ENCODE assay signal across 8 cellular contexts in genomic region chr11:48013269-48013901, GRCh38. TPM values are rescaled to one million over a fixed set of nuclear protein-coding genes. Genes with fewer than 3 reads are reported as not detected.
DNase-seq lines count a peak whose midpoint lies in the region; ATAC-seq, FAIRE-seq and TF ChIP-seq lines count a peak whose summit lies in the region.

No MANE protein-coding gene starts in this region.

- FAIRE-seq in RCC 7860 (lab: Jason Lieb, UNC) (no peak), pancreas (lab: Jason Lieb, UNC) (no peak)

- H3K4me3 Mint-ChIP-seq in activated naive CD8-positive, alpha-beta T cell treated with anti-CD3 and anti-CD28 coated beads for 36 hours = peak overlapping the region; percentile 54
- H3K4me3 Mint-ChIP-seq in glutamatergic neuron (ENCODE audit: unreplicated experiment) = no peak overlapping the region

- no peaks in the 10 kb centered on the region for H3K9me3 Mint-ChIP-seq in activated naive CD8-positive, alpha-beta T cell treated with anti-CD3 and anti-CD28 coated beads for 36 hours
- peaks cover 4% of the 10 kb centered on the region for H3K9me3 Mint-ChIP-seq in glutamatergic neuron (ENCODE audit: unreplicated experiment)

- TF ChIP-seq CTCF in pancreas (IDR thresholded peaks at IDR 0.05) (no peak), glutamatergic neuron (IDR thresholded peaks at IDR 0.05; ENCODE audit: partially characterized antibody, unreplicated experiment) (no peak)

- peaks cover 82% of the 10 kb centered on the region for H3K4me1 Mint-ChIP-seq in activated naive CD8-positive, alpha-beta T cell treated with anti-CD3 and anti-CD28 coated beads for 36 hours
- peaks cover 4% of the 10 kb centered on the region for H3K4me1 Mint-ChIP-seq in glutamatergic neuron (ENCODE audit: low read depth, unreplicated experiment)

- H3K27me3 Mint-ChIP-seq in activated naive CD8-positive, alpha-beta T cell treated with anti-CD3 and anti-CD28 coated beads for 36 hours = no peaks in the 10 kb centered on the region
- peaks cover 4% of the 10 kb centered on the region for H3K27me3 Mint-ChIP-seq in glutamatergic neuron (ENCODE audit: unreplicated experiment)

- DNase-seq in RCC 7860 (ENCODE audit: low spot score) = peak; percentile 71
- DNase-seq in activated naive CD8-positive, alpha-beta T cell treated with anti-CD3 and anti-CD28 coated beads for 36 hours = peak; percentile 49
- DNase-seq in pancreas = peak in 5 of 6 donors; percentile 22 to 70 (median 46)
- DNase-seq in NCI-H446 treated with DMSO at 0.1 percent for 48 hours (lab: John Stamatoyannopoulos, UW) = no peak
- DNase-seq in G401 (ENCODE audit: low spot score) = no peak
- no peak for DNase-seq in glutamatergic neuron

- peak overlapping the region in 3 of 4 donors; percentile 1 to 44 (median 16) for H3K27ac ChIP-seq in pancreas

- intact Hi-C loops in pancreas (cut with DNase I) = no loop called here

- peaks cover 0 to 3% (median 0%) of the 10 kb centered on the region in 3 donors for H3K4me1 ChIP-seq in pancreas

- in situ Hi-C loops in G401 (cut with HindIII; ENCODE audit: low sequenced_read_pairs) = no loop called here

- no peak overlapping the region for H3K4me3 ChIP-seq in pancreas

- 56 to 59% methylated on average over 8 of the region's 8 CpGs for WGBS in pancreas, 2 donors

- H3K27me3 ChIP-seq in pancreas = no peaks in the 10 kb centered on the region

- H3K9me3 ChIP-seq in pancreas = no peaks in the 10 kb centered on the region

- peak; percentile 33 for ATAC-seq in GM18867 (IDR thresholded peaks at IDR 0.05; ENCODE audit: unreplicated experiment)
- ATAC-seq in HG02943 (IDR thresholded peaks at IDR 0.05; ENCODE audit: low read depth, unreplicated experiment) = peak; percentile 86
- ATAC-seq in pancreas = peak; percentile 58 to 83 (median 77)

- peak overlapping the region; percentile 94 for H3K27ac Mint-ChIP-seq in activated naive CD8-positive, alpha-beta T cell treated with anti-CD3 and anti-CD28 coated beads for 36 hours
- no peak overlapping the region for H3K27ac Mint-ChIP-seq in glutamatergic neuron (ENCODE audit: unreplicated experiment)

- H3K36me3 ChIP-seq in pancreas = no peaks in the 10 kb centered on the region

- peaks cover 11% of the 10 kb centered on the region for H3K36me3 Mint-ChIP-seq in activated naive CD8-positive, alpha-beta T cell treated with anti-CD3 and anti-CD28 coated beads for 36 hours
- H3K36me3 Mint-ChIP-seq in glutamatergic neuron (ENCODE audit: unreplicated experiment) = no peaks in the 10 kb centered on the region

RNA-seq across cellular contexts. Expression of gene PTPRJ, which starts 33.0 kb away (rescaled TPM):
- total RNA-seq in activated naive CD8-positive, alpha-beta T cell treated with anti-CD3 and anti-CD28 coated beads for 36 hours = 10 to 100 TPM; 11.8 to 13.1 TPM
- total RNA-seq in pancreas (10 to 100 TPM in 5 of 6 donors, 1 to 10 TPM in 1; 9.3 to 32.8 (median 13.9) TPM), glutamatergic neuron (ENCODE audit: unreplicated experiment) (2.4 TPM)
- 1 to 10 TPM; 3.6 to 8.9 TPM for polyA plus RNA-seq in pancreas
- 1.3 and 1.5 TPM in 2 replicates for total RNA-seq in G401 (2014; rRNA removed; shearing (Covaris generic))

Comparison
In these comparisons a context has a peak if more than half of its experiments do, and no peak if none do; other contexts are left out.
1. ATAC-seq: peak in every context shown above with its lines; median percentile 86 in HG02943; 77 in pancreas; 33 in GM18867.
2. DNase-seq: peak in RCC 7860 (single experiment), activated naive CD8-positive, alpha-beta T cell treated with anti-CD3 and anti-CD28 coated beads for 36 hours (single experiment) and pancreas (5 of 6); none in NCI-H446 treated with DMSO at 0.1 percent for 48 hours (single experiment), G401 (single experiment) and glutamatergic neuron (single experiment).